Comparison of ENCODE assay signal across 1 cellular context in the genomic region with DNA sequence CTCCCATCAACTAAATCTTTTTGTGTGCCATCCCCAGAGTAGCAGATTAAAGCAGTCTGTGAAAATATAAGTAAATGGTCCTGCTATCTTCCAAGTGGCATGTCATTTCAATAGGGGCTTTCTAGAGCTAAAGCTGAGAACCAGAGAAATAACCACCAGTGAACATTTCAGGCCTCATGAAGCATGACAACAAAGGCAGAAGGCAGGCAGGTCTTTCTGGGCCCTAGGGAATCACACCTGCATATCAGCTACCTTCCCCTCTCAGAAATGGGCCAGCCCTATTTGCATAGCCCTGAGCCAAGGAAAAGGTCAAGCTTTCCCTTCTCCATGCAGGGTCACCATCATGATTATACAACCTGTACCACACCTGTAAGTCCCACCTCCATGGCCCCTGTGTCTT.
TF ChIP-seq lines count a peak whose summit lies in the region.

No MANE protein-coding gene starts in this region.

TF ChIP-seq in GM12878, 131 proteins besides CTCF, POLR2A, EP300 and RAD21 (continued from another document):
- TF ChIP-seq, protein P1, sequence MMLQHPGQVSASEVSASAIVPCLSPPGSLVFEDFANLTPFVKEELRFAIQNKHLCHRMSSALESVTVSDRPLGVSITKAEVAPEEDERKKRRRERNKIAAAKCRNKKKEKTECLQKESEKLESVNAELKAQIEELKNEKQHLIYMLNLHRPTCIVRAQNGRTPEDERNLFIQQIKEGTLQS (IDR thresholded peaks at IDR 0.05; ENCODE audit: borderline replicate concordance, extremely low read depth, low read depth, low read length): no peak
- TF ChIP-seq RUNX3 (IDR thresholded peaks at IDR 0.05; ENCODE audit: low read length) (peak; percentile 44; the same call in 1 of the 2 replicates), SUPT20H (IDR thresholded peaks at IDR 0.05; ENCODE audit: borderline replicate concordance, control insufficient read depth, low read depth, low read length) (no peak), NBN (IDR thresholded peaks at IDR 0.05) (0 out of 2 replicates have a peak, but pooled peaks have one; percentile 25), MEF2B (IDR thresholded peaks at IDR 0.05; ENCODE audit: partially characterized antibody, poor library complexity, severe bottlenecking) (peak; percentile 97), MTA2 (IDR thresholded peaks at IDR 0.05; ENCODE audit: low read depth) (peak; percentile 57; the same call in 1 of the 2 replicates), DPF2 (IDR thresholded peaks at IDR 0.05) (0 out of 2 replicates have a peak, but pooled peaks have one; percentile 40), GATAD2B (conservative IDR thresholded peaks at IDR 0.05; ENCODE audit: low read depth) (0 out of 2 replicates have a peak, but pooled peaks have one; percentile 53), ASH2L (IDR thresholded peaks at IDR 0.05; ENCODE audit: borderline replicate concordance, low read depth) (no peak), SMARCA5 (IDR thresholded peaks at IDR 0.05) (peak; percentile 31; the same call in 1 of the 2 replicates), TCF12 (IDR thresholded peaks at IDR 0.05; ENCODE audit: low read depth, low read length) (0 out of 2 replicates have a peak, but pooled peaks have one; percentile 35), IKZF1 (conservative IDR thresholded peaks at IDR 0.05) (peak; percentile 68), ATF7 (IDR thresholded peaks at IDR 0.05; ENCODE audit: low read depth) (peak; percentile 64; the same call in 1 of the 2 replicates), PAX5 (IDR thresholded peaks at IDR 0.05; ENCODE audit: borderline replicate concordance, low read depth, low read length) (peak; percentile 78), ZNF24 (IDR thresholded peaks at IDR 0.05) (0 out of 2 replicates have a peak, but pooled peaks have one; percentile 19), RB1 (IDR thresholded peaks at IDR 0.05; ENCODE audit: borderline replicate concordance) (no peak), BCL11A (IDR thresholded peaks at IDR 0.05; ENCODE audit: low read depth, low read length) (peak; percentile 37; the same call in 1 of the 2 replicates), EGR1 (IDR thresholded peaks at IDR 0.05; ENCODE audit: borderline replicate concordance in 1 of 2, low read depth in 2 of 2, low read length in 2 of 2) (no peak), CREB1 (IDR thresholded peaks at IDR 0.05; ENCODE audit: low read depth) (no peak), NR2F1 (conservative IDR thresholded peaks at IDR 0.05) (peak; percentile 73; the same call in 1 of the 2 replicates)
- TF ChIP-seq, protein P2, sequence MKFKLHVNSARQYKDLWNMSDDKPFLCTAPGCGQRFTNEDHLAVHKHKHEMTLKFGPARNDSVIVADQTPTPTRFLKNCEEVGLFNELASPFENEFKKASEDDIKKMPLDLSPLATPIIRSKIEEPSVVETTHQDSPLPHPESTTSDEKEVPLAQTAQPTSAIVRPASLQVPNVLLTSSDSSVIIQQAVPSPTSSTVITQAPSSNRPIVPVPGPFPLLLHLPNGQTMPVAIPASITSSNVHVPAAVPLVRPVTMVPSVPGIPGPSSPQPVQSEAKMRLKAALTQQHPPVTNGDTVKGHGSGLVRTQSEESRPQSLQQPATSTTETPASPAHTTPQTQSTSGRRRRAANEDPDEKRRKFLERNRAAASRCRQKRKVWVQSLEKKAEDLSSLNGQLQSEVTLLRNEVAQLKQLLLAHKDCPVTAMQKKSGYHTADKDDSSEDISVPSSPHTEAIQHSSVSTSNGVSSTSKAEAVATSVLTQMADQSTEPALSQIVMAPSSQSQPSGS (IDR thresholded peaks at IDR 0.05; ENCODE audit: low read length): peak; percentile 36; the same call in 1 of the 2 replicates
